9 cellular contexts compared by ENCODE assay signal in genomic region chr17:19387921-19388521, GRCh38. TPM values are rescaled to one million over a fixed set of nuclear protein-coding genes. Genes with fewer than 3 reads are reported as not detected.
DNase-seq lines count a peak whose midpoint lies in the region; ATAC-seq and TF ChIP-seq lines count a peak whose summit lies in the region.
"Had no signal": no experiment of that assay in that cellular context is flagged by ENCODE, and none has a peak within 500 bp of the region (broad histone marks: within the 10 kb centered on the region; RNA-seq: fewer than 3 reads in every experiment).

No MANE protein-coding gene starts in this region.

- H3K4me1 ChIP-seq in esophagus (ENCODE audit: control insufficient read depth in 2 of 2, insufficient read depth in 2 of 2, low read length in 1 of 2) (peaks cover 22 to 40% of the 10 kb centered on the region in 2 donors), neuronal stem cell (ENCODE audit: control insufficient read depth in 2 of 2, insufficient read depth in 1 of 2, low read depth in 1 of 2, low read length in 2 of 2) (peaks cover 11 to 19% of the 10 kb centered on the region in 2 donors)

- H4K91ac ChIP-seq in neuronal stem cell (ENCODE audit: low read depth, low read length, poor library complexity) = no peak overlapping the region

- H3K4ac ChIP-seq in neuronal stem cell (ENCODE audit: low read length) = no peak overlapping the region

- no peak overlapping the region for H2BK5ac ChIP-seq in neuronal stem cell (ENCODE audit: low read length)

- no peak overlapping the region for H3K9ac ChIP-seq in neuronal stem cell (ENCODE audit: low read depth, low read length, poor library complexity)

- peak overlapping the region; percentile 6 for H2BK15ac ChIP-seq in neuronal stem cell (ENCODE audit: low read length)

- peak overlapping the region; percentile 88 to 89 for H3K27ac ChIP-seq in esophagus (ENCODE audit: low read depth in 2 of 2, low read length in 1 of 2)
- H3K27ac ChIP-seq in neuronal stem cell (replicated peaks; ENCODE audit: low read length) = no peak overlapping the region

- no peaks in the 10 kb centered on the region for H3K79me1 ChIP-seq in neuronal stem cell (ENCODE audit: low read depth, low read length)

- H3K36me3 ChIP-seq in esophagus (ENCODE audit: control insufficient read depth in 2 of 2, insufficient read depth in 2 of 2, low read length in 1 of 2) = peaks cover 2 to 6% of the 10 kb centered on the region in 2 donors
- peaks cover 22 to 27% of the 10 kb centered on the region in 2 donors for H3K36me3 ChIP-seq in neuronal stem cell (replicated peaks in 1 of 2; ENCODE audit: control insufficient read depth in 2 of 2, insufficient read depth in 2 of 2, low read length in 2 of 2)

- H3K23ac ChIP-seq in neuronal stem cell (ENCODE audit: low read depth, low read length, poor library complexity) = no peak overlapping the region

- H2BK120ac ChIP-seq in neuronal stem cell (ENCODE audit: low read depth, low read length) = no peak overlapping the region

- peak overlapping the region; percentile 43 for H3K4me2 ChIP-seq in neuronal stem cell (ENCODE audit: insufficient read depth, low read length, poor library complexity, severe bottlenecking)

- no peak for TF ChIP-seq CTCF in AG10803 (conservative IDR thresholded peaks at IDR 0.05; ENCODE audit: low read length)

- H3K18ac ChIP-seq in neuronal stem cell (ENCODE audit: low read length) = no peak overlapping the region

- H2AK5ac ChIP-seq in neuronal stem cell (ENCODE audit: low read depth, low read length) = peak overlapping the region; percentile 65

- H3K9me3 ChIP-seq in esophagus (ENCODE audit: control insufficient read depth in 2 of 2, insufficient read depth in 1 of 2, low read depth in 1 of 2, low read length in 1 of 2) (no peaks in the 10 kb centered on the region), neuronal stem cell (replicated peaks in 1 of 2; ENCODE audit: control insufficient read depth in 2 of 2, insufficient read depth in 1 of 2, low read depth in 1 of 2, low read length in 2 of 2) (no peaks in the 10 kb centered on the region)

- H4K8ac ChIP-seq in neuronal stem cell (ENCODE audit: low read depth, low read length) = no peak overlapping the region

- DNase-seq in AG10803 (ENCODE audit: low read depth) (peak; percentile 90), NCI-H226 (peak; percentile 50), neuronal stem cell (ENCODE audit: low spot score) (no peak), amniotic stem cell (lab: John Stamatoyannopoulos, UW) (no peak), NCI-H510A (lab: John Stamatoyannopoulos, UW) (no peak)
- no peak for DNase-seq in effector CD4-positive, alpha-beta T cell
- DNase-seq: activated CD4-positive, alpha-beta T cell treated with anti-CD3 and anti-CD28 coated beads, Interleukin-2, amount 50 U/mL, for 48 hours had no signal

- H3K27me3 ChIP-seq in esophagus (ENCODE audit: control insufficient read depth in 1 of 2, insufficient read depth in 2 of 2, low read length in 2 of 2) = no peaks in the 10 kb centered on the region
- H3K27me3 ChIP-seq in neuronal stem cell (ENCODE audit: control insufficient read depth in 3 of 3, insufficient read depth in 3 of 3, low read depth in 1 of 3, low read length in 3 of 3) = peaks cover 0 to 30% (median 0%) of the 10 kb centered on the region in 3 experiments

- WGBS in esophagus, 2 donors = 89% methylated on average over 2 of the region's 2 CpGs
- no CpG with 5 or more reads among the region's 2 CpGs for WGBS in neuronal stem cell (ENCODE audit: extremely low coverage in 2 of 2, insufficient read length in 2 of 2, insufficient replicate concordance in 1 of 2), 2 donors

- H2AFZ ChIP-seq in neuronal stem cell (ENCODE audit: low read length) = peak overlapping the region; percentile 94

- H2BK12ac ChIP-seq in neuronal stem cell (ENCODE audit: low read length) = peak overlapping the region; percentile 8

- H3K4me3 ChIP-seq in AG10803 (ENCODE audit: low read length) (no peak overlapping the region), esophagus (ENCODE audit: low read depth in 1 of 2, low read length in 2 of 2) (no peak overlapping the region), neuronal stem cell (ENCODE audit: low read length in 2 of 2) (no peak overlapping the region)

- no peak for ATAC-seq in GM19324 (IDR thresholded peaks at IDR 0.05; ENCODE audit: low FRiP score, unreplicated experiment)

- no peak overlapping the region for H3K14ac ChIP-seq in neuronal stem cell (ENCODE audit: low read length)

RNA-seq across cellular contexts. Expression of gene MFAP4, which starts 1.0 kb away (rescaled TPM):
- polyA plus RNA-seq in esophagus = 10 to 100 TPM in 1 of 2 donors, 1 to 10 TPM in 1; 8.3 to 33.7 TPM
- polyA plus RNA-seq in neuronal stem cell (2013, experiment 1 of 2) = 0.18 TPM
- polyA plus RNA-seq in neuronal stem cell (2013, experiment 2 of 2) = 0.07 TPM

RNA-seq across cellular contexts. Expression of gene MAPK7, which starts 9.7 kb away (rescaled TPM):
- 10 to 100 TPM; 27.7 to 28.3 TPM for polyA plus RNA-seq in esophagus
- polyA plus RNA-seq in neuronal stem cell (2013, experiment 1 of 2) = 21.1 TPM
- 21.3 TPM for polyA plus RNA-seq in neuronal stem cell (2013, experiment 2 of 2)

RNA-seq across cellular contexts. Expression of gene RNF112, which starts 23.0 kb away (rescaled TPM):
- polyA plus RNA-seq in esophagus = 1 to 10 TPM; 1.1 to 3.7 TPM
- 1.4 TPM for polyA plus RNA-seq in neuronal stem cell (2013, experiment 1 of 2)
- polyA plus RNA-seq in neuronal stem cell (2013, experiment 2 of 2) = 1.1 TPM

RNA-seq across cellular contexts. Expression of gene B9D1, which starts 25.5 kb away (rescaled TPM):
- polyA plus RNA-seq in esophagus = 10 to 100 TPM in 1 of 2 donors, 1 to 10 TPM in 1; 8.2 to 11.5 TPM
- 22.2 TPM for polyA plus RNA-seq in neuronal stem cell (2013, experiment 1 of 2)
- 23.4 TPM for polyA plus RNA-seq in neuronal stem cell (2013, experiment 2 of 2)

Comparison
In these comparisons a context has a peak if more than half of its experiments do, and no peak if none do; other contexts are left out.
1. DNase-seq: peak in AG10803 (single experiment) and NCI-H226 (single experiment); none in neuronal stem cell (single experiment), amniotic stem cell (single experiment), effector CD4-positive, alpha-beta T cell (single experiment) and NCI-H510A (single experiment).